ENCODE assay signal across 27 cellular contexts in genomic region chr7:129496653-129497052, GRCh38. TPM values are rescaled to one million over a fixed set of nuclear protein-coding genes. Genes with fewer than 3 reads are reported as not detected.
"Had no signal": no experiment of that assay in that cellular context is flagged by ENCODE, and none has a peak within 500 bp of the region (broad histone marks: within the 10 kb centered on the region; RNA-seq: fewer than 3 reads in every experiment).

No MANE protein-coding gene starts in this region.

- H3K27ac Mint-ChIP-seq: activated T-cell treated with anti-CD3 and anti-CD28 coated beads, Interleukin-2, amount 50 U/mL, for 72 hours; endodermal cell had no signal

- H3K9me3 ChIP-seq: breast epithelium, esophagus muscularis mucosa, heart right ventricle, left lung, lower lobe of right lung, pancreas, prostate gland, sigmoid colon, suprapubic skin, tibial artery had no signal

- ATAC-seq: activated T-cell treated with anti-CD3 and anti-CD28 coated beads, Interleukin-2, amount 50 U/mL, for 72 hours; heart right ventricle; left lung; lower lobe of right lung; pancreas had no signal

- H3K27me3 Mint-ChIP-seq: activated CD8-positive, alpha-beta memory T cell treated with anti-CD3 and anti-CD28 coated beads, Interleukin-2, amount 10 ng/mL, durations not matched to agents 7 days and 5 days had no signal

- H3K4me1 ChIP-seq: breast epithelium, lower lobe of right lung, pancreas, prostate gland had no signal

- H3K36me3 ChIP-seq: breast epithelium, esophagus muscularis mucosa, heart right ventricle, left lung, lower lobe of right lung, pancreas, prostate gland, sigmoid colon, suprapubic skin, tibial artery had no signal

- H3K4me3 Mint-ChIP-seq: activated CD8-positive, alpha-beta memory T cell treated with anti-CD3 and anti-CD28 coated beads, Interleukin-2, amount 10 ng/mL, durations not matched to agents 7 days and 5 days; activated naive CD4-positive, alpha-beta T cell treated with anti-CD3 and anti-CD28 coated beads, Interleukin-2, amount 10 ng/mL, durations not matched to agents 7 days and 5 days; activated T-cell treated with anti-CD3 and anti-CD28 coated beads, Interleukin-2, amount 50 U/mL, for 72 hours; endodermal cell had no signal

- H3K27me3 ChIP-seq: breast epithelium, pancreas, suprapubic skin had no signal

- H3K9me3 Mint-ChIP-seq: activated naive CD4-positive, alpha-beta T cell treated with anti-CD3 and anti-CD28 coated beads, Interleukin-2, amount 10 ng/mL, durations not matched to agents 7 days and 5 days; activated T-cell treated with anti-CD3 and anti-CD28 coated beads, Interleukin-2, amount 50 U/mL, for 72 hours; endodermal cell had no signal

- H3K36me3 Mint-ChIP-seq: activated naive CD4-positive, alpha-beta T cell treated with anti-CD3 and anti-CD28 coated beads, Interleukin-2, amount 10 ng/mL, durations not matched to agents 7 days and 5 days had no signal

- H3K4me3 ChIP-seq: breast epithelium, esophagus muscularis mucosa, heart right ventricle, left lung, lower lobe of right lung, pancreas, prostate gland, sigmoid colon, suprapubic skin, tibial artery had no signal

- DNase-seq: activated CD4-positive, alpha-beta T cell treated with anti-CD3 and anti-CD28 coated beads for 4 hours; activated CD4-positive, alpha-beta T cell treated with anti-CD3 and anti-CD28 coated beads, Interleukin-2, amount 50 U/mL, for 48 hours; activated CD4-positive, CD25-positive, alpha-beta regulatory T cell; activated CD8-positive, alpha-beta memory T cell treated with anti-CD3 and anti-CD28 coated beads, Interleukin-2, amount 10 ng/mL, durations not matched to agents 7 days and 5 days; activated effector memory CD4-positive, alpha-beta T cell treated with anti-CD3 and anti-CD28 coated beads, Interleukin-2, amount 50 U/mL, for 16 hours; activated naive CD4-positive, alpha-beta T cell treated with anti-CD3 and anti-CD28 coated beads, Interleukin-2, amount 10 ng/mL, durations not matched to agents 7 days and 5 days; activated T-cell treated with anti-CD3 and anti-CD28 coated beads for 4 hours; activated T-cell treated with anti-CD3 and anti-CD28 coated beads, Interleukin-2, amount 50 U/mL, for 72 hours; central memory CD4-positive, alpha-beta T cell; foreskin melanocyte; heart right ventricle; left lung; lower lobe of right lung; pancreas; sigmoid colon; small intestine; stimulated activated CD4-positive, alpha-beta T cell treated with anti-CD3 and anti-CD28 coated beads, Interleukin-4, amount 100 ng/mL, for 4 hours; stimulated activated CD8-positive, alpha-beta memory T cell treated with anti-CD3 and anti-CD28 coated beads, Interleukin-4, amount 100 ng/mL, for 48 hours; stimulated activated naive CD4-positive, alpha-beta T cell; tibial artery had no signal

RNA-seq across cellular contexts. Expression of gene SMKR1, which starts 5.7 kb away (rescaled TPM):
- total RNA-seq: breast epithelium, heart right ventricle, mesenteric fat pad, sigmoid colon, suprapubic skin, urinary bladder had no signal
